ENCODE assay signal across 19 cellular contexts in genomic region chr1:228935855-228936727, GRCh38.
DNase-seq lines count a peak whose midpoint lies in the region; ATAC-seq and TF ChIP-seq lines count a peak whose summit lies in the region.
"Had no signal": no experiment of that assay in that cellular context is flagged by ENCODE, and none has a peak within 500 bp of the region (broad histone marks: within the 10 kb centered on the region; RNA-seq: fewer than 3 reads in every experiment).

No MANE protein-coding gene starts in this region.

- H3K27me3 Mint-ChIP-seq in activated naive CD8-positive, alpha-beta T cell treated with anti-CD3 and anti-CD28 coated beads for 36 hours = no peaks in the 10 kb centered on the region
- no peaks in the 10 kb centered on the region for H3K27me3 Mint-ChIP-seq in neural crest cell (ENCODE audit: low read depth)
- H3K27me3 Mint-ChIP-seq: T-cell had no signal

- TF ChIP-seq CTCF in HEK293 (tag by site-specific recombination; IDR thresholded peaks at IDR 0.05) (no peak), neural crest cell (conservative IDR thresholded peaks at IDR 0.05) (no peak)

- POLR2A ChIA-PET in HEK293 (lab: Yijun Ruan, JAX) = no interaction called here

- H3K9me3 ChIP-seq in HEK293 (ENCODE audit: control insufficient read depth, insufficient read depth, low read depth, low read length) = no peaks in the 10 kb centered on the region
- H3K9me3 ChIP-seq: Caco-2, HAP-1, left ventricle myocardium inferior had no signal

- ATAC-seq in GM21381 (IDR thresholded peaks at IDR 0.05; ENCODE audit: unreplicated experiment) = no peak
- ATAC-seq: PC-3; right cardiac atrium; stimulated activated effector memory CD8-positive, alpha-beta T cell treated with anti-CD3 and anti-CD28 coated beads, Interleukin-12 subunit alpha, Interleukin-12 subunit beta, amount 100 ng/mL, for 72 hours; T-cell had no signal

- CTCF ChIA-PET in HEK293 (lab: Yijun Ruan, JAX) = no interaction called here

- peaks cover 7% of the 10 kb centered on the region for H3K4me1 ChIP-seq in HEK293 (ENCODE audit: control insufficient read depth, insufficient read depth, low read length)
- H3K4me1 ChIP-seq: HAP-1 had no signal

- no peak overlapping the region for H3K4me3 ChIP-seq in HEK293 (ENCODE audit: low read depth, low read length)
- H3K4me3 ChIP-seq: HAP-1, left ventricle myocardium inferior had no signal

- no peaks in the 10 kb centered on the region for H3K36me3 Mint-ChIP-seq in activated naive CD8-positive, alpha-beta T cell treated with anti-CD3 and anti-CD28 coated beads for 36 hours
- H3K36me3 Mint-ChIP-seq in neural crest cell (ENCODE audit: low read depth) = no peaks in the 10 kb centered on the region
- H3K36me3 Mint-ChIP-seq: stimulated activated effector memory CD8-positive, alpha-beta T cell treated with anti-CD3 and anti-CD28 coated beads, Interleukin-12 subunit alpha, Interleukin-12 subunit beta, amount 100 ng/mL, for 72 hours; T-cell had no signal

- H3K9me3 Mint-ChIP-seq in activated naive CD8-positive, alpha-beta T cell treated with anti-CD3 and anti-CD28 coated beads for 36 hours = no peaks in the 10 kb centered on the region
- H3K9me3 Mint-ChIP-seq in neural crest cell = peaks cover 2% of the 10 kb centered on the region
- H3K9me3 Mint-ChIP-seq: stimulated activated effector memory CD8-positive, alpha-beta T cell treated with anti-CD3 and anti-CD28 coated beads, Interleukin-12 subunit alpha, Interleukin-12 subunit beta, amount 100 ng/mL, for 72 hours; T-cell had no signal

- no peaks in the 10 kb centered on the region for H3K36me3 ChIP-seq in HEK293 (ENCODE audit: control insufficient read depth in 2 of 2, insufficient read depth in 1 of 2, low read length in 2 of 2)
- H3K36me3 ChIP-seq: HAP-1, left ventricle myocardium inferior had no signal

- peak; percentile 18 for DNase-seq in NAMALWA (ENCODE audit: low spot score)
- peak; percentile 8 for DNase-seq in activated naive CD8-positive, alpha-beta T cell treated with anti-CD3 and anti-CD28 coated beads for 36 hours
- no peak for DNase-seq in neural crest cell (ENCODE audit: low read depth, low spot score)
- no peak for DNase-seq in HPDE6-E6E7 (ENCODE audit: extremely low spot score)
- no peak for DNase-seq in stimulated activated naive CD4-positive, alpha-beta T cell treated with Interleukin-2 at 50 U/mL for 16 hours (lab: John Stamatoyannopoulos, UW)
- DNase-seq: activated CD4-positive, CD25-positive, alpha-beta regulatory T cell treated with anti-CD3 and anti-CD28 coated beads, Interleukin-2, amount 50 U/mL, for 72 hours; aorta; hippocampal formation; left ventricle myocardium inferior; NCI-H2171 treated with DMSO at 0.1 percent for 48 hours; PC-3; stimulated activated CD4-positive, alpha-beta T cell treated with anti-CD3 and anti-CD28 coated beads, Interleukin-4, amount 100 ng/mL, for 4 hours; T-cell had no signal

- no peak overlapping the region for H3K4me3 Mint-ChIP-seq in activated naive CD8-positive, alpha-beta T cell treated with anti-CD3 and anti-CD28 coated beads for 36 hours
- H3K4me3 Mint-ChIP-seq in neural crest cell = no peak overlapping the region
- H3K4me3 Mint-ChIP-seq: stimulated activated effector memory CD8-positive, alpha-beta T cell treated with anti-CD3 and anti-CD28 coated beads, Interleukin-12 subunit alpha, Interleukin-12 subunit beta, amount 100 ng/mL, for 72 hours had no signal

- peaks cover 39% of the 10 kb centered on the region for H3K4me1 Mint-ChIP-seq in activated naive CD8-positive, alpha-beta T cell treated with anti-CD3 and anti-CD28 coated beads for 36 hours
- H3K4me1 Mint-ChIP-seq in neural crest cell = peaks cover 40% of the 10 kb centered on the region

- H3K27ac Mint-ChIP-seq in activated naive CD8-positive, alpha-beta T cell treated with anti-CD3 and anti-CD28 coated beads for 36 hours = no peak overlapping the region
- peak overlapping the region; percentile 67 for H3K27ac Mint-ChIP-seq in neural crest cell (ENCODE audit: unreplicated experiment)
- H3K27ac Mint-ChIP-seq: stimulated activated effector memory CD8-positive, alpha-beta T cell treated with anti-CD3 and anti-CD28 coated beads, Interleukin-12 subunit alpha, Interleukin-12 subunit beta, amount 100 ng/mL, for 72 hours had no signal

- H3K27ac ChIP-seq in HEK293 (ENCODE audit: extremely low read depth, low read depth, low read length) = no peak overlapping the region
- H3K27ac ChIP-seq: left ventricle myocardium inferior had no signal

TF ChIP-seq in HEK293, 187 proteins besides CTCF, POLR2A, EP300 and RAD21:
- TF ChIP-seq GLIS1 (tag by site-specific recombination; IDR thresholded peaks at IDR 0.05) (no peak; the same call in 1 of the 2 replicates), ZNF184 (tag by site-specific recombination; IDR thresholded peaks at IDR 0.05) (no peak), KLF10 (tag by site-specific recombination; IDR thresholded peaks at IDR 0.05) (no peak), EGR2 (tag by site-specific recombination; IDR thresholded peaks at IDR 0.05; ENCODE audit: low read depth) (no peak), ZBTB48 (tag by site-specific recombination; IDR thresholded peaks at IDR 0.05) (no peak), GLIS2 (tag by site-specific recombination; IDR thresholded peaks at IDR 0.05) (no peak), ZNF266 (tag by site-specific recombination; IDR thresholded peaks at IDR 0.05; ENCODE audit: low read depth) (no peak), ZNF335 (tag by site-specific recombination; conservative IDR thresholded peaks at IDR 0.05) (peak; percentile 70)
TF ChIP-seq in HEK293: peak in this region for 1.

Comparison
In these comparisons a context has a peak if more than half of its experiments do, and no peak if none do; other contexts are left out.
1. DNase-seq: peak in NAMALWA (single experiment) and activated naive CD8-positive, alpha-beta T cell treated with anti-CD3 and anti-CD28 coated beads for 36 hours (single experiment); none in neural crest cell (single experiment), HPDE6-E6E7 (single experiment) and stimulated activated naive CD4-positive, alpha-beta T cell treated with Interleukin-2 at 50 U/mL for 16 hours (single experiment).